2 cellular contexts compared by ENCODE assay signal in the genomic region with DNA sequence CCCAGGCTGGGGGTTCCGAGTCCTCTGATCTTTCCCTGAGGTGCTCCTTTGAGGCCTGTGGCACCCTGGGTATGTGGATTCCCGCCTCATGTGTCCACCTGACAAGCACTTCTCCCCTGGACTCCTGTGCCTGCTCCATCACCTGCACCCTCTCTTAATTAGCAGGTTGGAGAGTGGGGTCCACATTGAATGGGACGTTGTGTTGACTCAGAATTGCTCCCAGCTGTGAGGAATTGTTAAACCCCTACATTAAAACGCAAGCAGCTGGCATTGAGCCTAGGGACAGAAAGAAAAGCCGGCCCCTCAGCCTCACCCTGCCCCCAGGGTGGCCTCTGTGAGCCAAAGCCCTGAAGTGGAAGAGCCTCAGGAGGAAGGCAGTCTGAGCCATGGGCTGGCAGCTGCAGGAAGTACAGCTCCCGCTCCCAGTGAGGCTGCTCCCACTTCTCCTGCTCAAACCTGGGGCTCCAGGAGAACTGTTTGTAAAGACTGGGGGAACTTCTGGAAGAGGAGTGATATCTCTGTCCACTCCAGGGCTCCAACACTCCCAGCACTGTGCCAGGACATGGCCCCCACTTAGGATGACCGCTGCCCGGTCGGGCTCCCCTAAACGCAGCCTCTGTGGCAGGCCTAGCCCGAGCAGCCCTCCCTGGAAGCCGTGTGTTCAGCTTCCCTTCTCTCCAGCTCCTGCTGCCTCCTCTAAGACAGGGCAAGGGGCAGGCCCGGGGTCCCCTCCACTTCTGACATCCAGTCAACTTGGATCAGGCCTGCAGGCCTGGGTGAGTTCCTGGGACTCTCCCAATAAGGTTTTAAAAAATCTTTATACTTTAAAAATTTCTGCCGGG.
TF ChIP-seq lines count a peak whose summit lies in the region.

No MANE protein-coding gene starts in this region.

TF ChIP-seq in Ishikawa, 13 proteins besides CTCF, POLR2A, EP300 and RAD21 (continued from another document):
- TF ChIP-seq TCF12 (IDR thresholded peaks at IDR 0.05; ENCODE audit: low read depth) (peak; percentile 88), TAF1 (IDR thresholded peaks at IDR 0.05; ENCODE audit: low read depth) (no peak), USF1 (IDR thresholded peaks at IDR 0.05) (peak; percentile 67)
TF ChIP-seq in Ishikawa: peak in this region for 5.

TF ChIP-seq in HepG2, 621 proteins besides CTCF, POLR2A, EP300 and RAD21:
- TF ChIP-seq ZNF503 (CRISPR knock-in tag; IDR thresholded peaks at IDR 0.05) (no peak), GZF1 (CRISPR knock-in tag; IDR thresholded peaks at IDR 0.05) (no peak), ZFP41 (CRISPR knock-in tag; IDR thresholded peaks at IDR 0.05; ENCODE audit: borderline replicate concordance) (no peak), ATAD3A (CRISPR knock-in tag; IDR thresholded peaks at IDR 0.05) (no peak), POLR2AphosphoS5 (IDR thresholded peaks at IDR 0.05; ENCODE audit: low read depth, low read length) (no peak), MIXL1 (CRISPR knock-in tag; IDR thresholded peaks at IDR 0.05) (no peak), MEF2D (CRISPR knock-in tag; IDR thresholded peaks at IDR 0.05) (no peak)
